Comparison of ENCODE assay signal across 10 cellular contexts in genomic region chr2:207813221-207813916, GRCh38. TPM values are rescaled to one million over a fixed set of nuclear protein-coding genes. Genes with fewer than 3 reads are reported as not detected.
DNase-seq lines count a peak whose midpoint lies in the region; ATAC-seq, FAIRE-seq and TF ChIP-seq lines count a peak whose summit lies in the region.
"Had no signal": no experiment of that assay in that cellular context is flagged by ENCODE, and none has a peak within 500 bp of the region (broad histone marks: within the 10 kb centered on the region; RNA-seq: fewer than 3 reads in every experiment).

No MANE protein-coding gene starts in this region.

- TF ChIP-seq POLR2A in K562 (conservative IDR thresholded peaks at IDR 0.05), result no peak
- no peak for TF ChIP-seq POLR2A in heart left ventricle (IDR thresholded peaks at IDR 0.05)

- H3K4me3 ChIP-seq in K562, result no peak overlapping the region
- no peak overlapping the region for H3K4me3 ChIP-seq in smooth muscle cell
- H3K4me3 ChIP-seq in heart left ventricle, result no peak overlapping the region
- no peak overlapping the region for H3K4me3 ChIP-seq in coronary artery

- H3K27ac ChIP-seq in K562 (ENCODE audit: extremely low read depth, low read depth, low read length) (no peak overlapping the region), smooth muscle cell (ENCODE audit: low read depth) (no peak overlapping the region), heart left ventricle (no peak overlapping the region), coronary artery (no peak overlapping the region)

- in situ Hi-C loops in K562 (cut with MboI), result no loop called here

- peak in 2 of 3 experiments; percentile 13 to 30; a peak in 2 of 6 replicates for TF ChIP-seq CTCF in K562 (IDR thresholded peaks at IDR 0.05 in 2 of 3, conservative IDR thresholded peaks at IDR 0.05 in 1 of 3; ENCODE audit: insufficient read depth in 2 of 3, low read depth in 1 of 3, low read length in 3 of 3)
- TF ChIP-seq CTCF in smooth muscle cell (IDR thresholded peaks at IDR 0.05; ENCODE audit: borderline replicate concordance, insufficient read depth, poor library complexity, severe bottlenecking), result peak; percentile 8
- TF ChIP-seq CTCF in heart left ventricle (IDR thresholded peaks at IDR 0.05), result no peak
- no peak for TF ChIP-seq CTCF in coronary artery (IDR thresholded peaks at IDR 0.05)

- no TSS peak for BruUV-seq in K562 (replicated peaks; lab: Mats Ljungman, UMichigan)

- H4K20me1 ChIP-seq in K562 (replicated peaks; ENCODE audit: control insufficient read depth, insufficient read depth, low read length) (no peaks in the 10 kb centered on the region), smooth muscle cell (ENCODE audit: low read depth) (no peaks in the 10 kb centered on the region)

- no peaks in the 10 kb centered on the region for H3K27me3 ChIP-seq in K562 (ENCODE audit: control insufficient read depth in 2 of 2, insufficient read depth in 2 of 2, low read length in 2 of 2)
- H3K27me3 ChIP-seq in smooth muscle cell (ENCODE audit: low read depth), result no peaks in the 10 kb centered on the region
- no peaks in the 10 kb centered on the region for H3K27me3 ChIP-seq in heart left ventricle

- POLR2A ChIA-PET in K562 (lab: Yijun Ruan, JAX), result interaction anchor here (0.6 kb wide), 1 partner anchor 1828 kb away, joined by 4 read pairs; no protein-coding TSS in a partner anchor

- H3K9ac ChIP-seq in K562 (ENCODE audit: insufficient read depth in 1 of 2, low read depth in 2 of 2, low read length in 2 of 2), result peak overlapping the region in 1 of 2 experiments; percentile 41; a peak in 1 of 4 replicates
- H3K9ac ChIP-seq in smooth muscle cell (ENCODE audit: low read depth), result no peak overlapping the region

- H3K4me2 ChIP-seq in K562 (ENCODE audit: insufficient read depth, low read length), result no peak overlapping the region
- no peak overlapping the region for H3K4me2 ChIP-seq in smooth muscle cell

- no peak for TF ChIP-seq RAD21 in Ishikawa (IDR thresholded peaks at IDR 0.05; ENCODE audit: low read depth)
- TF ChIP-seq RAD21 in K562 (CRISPR knock-in tag; conservative IDR thresholded peaks at IDR 0.05 in 1 of 2, IDR thresholded peaks at IDR 0.05 in 1 of 2), result no peak

- no peaks in the 10 kb centered on the region for H3K9me1 ChIP-seq in K562 (ENCODE audit: control insufficient read depth, insufficient read depth, low read length)

- no peak overlapping the region for H2AFZ ChIP-seq in K562 (ENCODE audit: low read depth, low read length)
- no peak overlapping the region for H2AFZ ChIP-seq in smooth muscle cell (ENCODE audit: low read depth)

- no peaks in the 10 kb centered on the region for H3F3A ChIP-seq in smooth muscle cell (ENCODE audit: low read depth)

- intact Hi-C loops in K562 (cut with micrococcal nuclease) (loop anchor here (5.0 kb wide), 1 partner anchor 46 kb away; the partner anchor contains the start of gene FZD5), heart left ventricle (cut with DNase I) (loop anchor here in 1 of 10 donors (5.0 kb wide), 1 partner anchor 41 kb away; no protein-coding TSS in a partner anchor)

- CTCF ChIA-PET in K562 (lab: Yijun Ruan, JAX; ENCODE audit: low intra/inter-chr PET ratio), result no interaction called here

- no peaks in the 10 kb centered on the region for H3K79me2 ChIP-seq in K562 (ENCODE audit: control insufficient read depth, insufficient read depth, low read length)
- no peaks in the 10 kb centered on the region for H3K79me2 ChIP-seq in smooth muscle cell (ENCODE audit: low read depth)

- TF ChIP-seq EP300 in Ishikawa (IDR thresholded peaks at IDR 0.05; ENCODE audit: borderline replicate concordance) (0 out of 2 replicates have a peak, but pooled peaks have one; percentile 39), K562 (IDR thresholded peaks at IDR 0.05; ENCODE audit: low read length) (no peak)

- 71% methylated on average over 8 of the region's 15 CpGs for WGBS in K562 (ENCODE audit: insufficient coverage, low coverage, missing lambda C conversion rate)
- 67% methylated on average over 14 of the region's 15 CpGs for WGBS in smooth muscle cell (ENCODE audit: low lambda C conversion rate)
- 73 to 81% (median 77%) methylated on average over 15 of the region's 15 CpGs for WGBS in heart left ventricle, 4 donors

- H3K36me3 ChIP-seq in K562 (ENCODE audit: control insufficient read depth, insufficient read depth, low read length) (no peaks in the 10 kb centered on the region), smooth muscle cell (ENCODE audit: low read depth) (no peaks in the 10 kb centered on the region), heart left ventricle (no peaks in the 10 kb centered on the region)

- FAIRE-seq in K562 (lab: Jason Lieb, UNC), result no peak

- H3K4me1 ChIP-seq in K562 (replicated peaks in 1 of 2; ENCODE audit: control insufficient read depth in 2 of 2, insufficient read depth in 2 of 2, low read length in 2 of 2), result peaks cover 0 to 3% of the 10 kb centered on the region in 2 experiments; a peak in 3 of 5 replicates
- H3K4me1 ChIP-seq in smooth muscle cell (ENCODE audit: low read depth), result peaks cover 42% of the 10 kb centered on the region
- H3K4me1 ChIP-seq in heart left ventricle, result peaks cover 0 to 19% (median 4%) of the 10 kb centered on the region in 12 donors

- DNase-seq in K562 (ENCODE audit: extremely low read depth in 1 of 4, low spot score in 3 of 4) (peak in 2 of 4 experiments; percentile 47 to 54), iPS-NIHi11 (ENCODE audit: low spot score) (peak; percentile 60), smooth muscle cell (lab: John Stamatoyannopoulos, UW; ENCODE audit: unreplicated experiment) (no peak), heart left ventricle (no peak), coronary artery (ENCODE audit: low spot score) (no peak), DMS79 (lab: John Stamatoyannopoulos, UW) (no peak)
- DNase-seq: CD4-positive, CD25-positive, alpha-beta regulatory T cell; cerebellar nuclear complex; NCI-H446 treated with DMSO at 0.1 percent for 48 hours had no signal

- no peaks in the 10 kb centered on the region for H3K9me3 ChIP-seq in K562 (replicated peaks; ENCODE audit: control insufficient read depth, insufficient read depth, low read depth, low read length)
- H3K9me3 ChIP-seq in smooth muscle cell (replicated peaks; ENCODE audit: low read depth), result no peaks in the 10 kb centered on the region
- H3K9me3 ChIP-seq in heart left ventricle, result no peaks in the 10 kb centered on the region

- peak; percentile 68 for ATAC-seq in K562
- no peak for ATAC-seq in heart left ventricle

TF ChIP-seq in Ishikawa, 13 proteins besides CTCF, POLR2A, EP300 and RAD21 (continues in another document):
- TF ChIP-seq TEAD4 (IDR thresholded peaks at IDR 0.05) (no peak), FOXM1 (IDR thresholded peaks at IDR 0.05; ENCODE audit: borderline replicate concordance, low read depth) (no peak), TCF12 (IDR thresholded peaks at IDR 0.05; ENCODE audit: low read depth) (no peak)

TF ChIP-seq in K562, 482 proteins besides CTCF, POLR2A, EP300 and RAD21 (continues in another document):
- TF ChIP-seq PATZ1 (CRISPR knock-in tag; IDR thresholded peaks at IDR 0.05; ENCODE audit: borderline replicate concordance), result no peak

RNA-seq across cellular contexts. Expression of gene FZD5, which starts 43.7 kb away (rescaled TPM):
- 12.4 and 17.4 TPM in 2 replicates for total RNA-seq in K562 (2011; cell fraction: chromatin; rRNA removed; ENCODE audit: low replicate concordance)
- total RNA-seq in K562 (2011; cell fraction: nucleolus; rRNA removed), result 14.3 and 15.3 TPM in 2 replicates
- total RNA-seq in K562 (2011; cell fraction: nucleoplasm; rRNA removed), result 21.9 and 32.4 TPM in 2 replicates
- total RNA-seq in K562 (2014; rRNA removed) (8.8 and 9.7 TPM in 2 replicates), K562 (2014; rRNA removed; fragmentation: Illumina TruSeq; extraction: Trizol) (7.2 and 7.7 TPM in 2 replicates), K562 (2015; rRNA removed; fragmentation: Illumina TruSeq; extraction: Trizol) (5.6 and 5.9 TPM in 2 replicates), K562 (2021) (14.6 and 15.8 TPM in 2 replicates), smooth muscle cell (0.67 and 1.4 TPM in 2 replicates), heart left ventricle (1 to 10 TPM; 3.3 to 8.7 (median 4.5) TPM)
- polyA plus RNA-seq in K562 (2011; rRNA removed) (4.1 and 4.3 TPM in 2 replicates), K562 (2014; fragmentation: Illumina TruSeq; extraction: Trizol) (5.1 and 5.3 TPM in 2 replicates), K562 (2014; fragmentation: Nextera tagmentation; extraction: Ambion mirVana) (1 to 10 TPM; 3.7 to 7.7 TPM), K562 (2014; rRNA removed) (4.5 and 5.3 TPM in 2 replicates), smooth muscle cell (0.09 and 0.60 TPM in 2 replicates), heart left ventricle (1 to 10 TPM in 1 of 2 donors, under 1 TPM in 1; 0.95 to 4.6 TPM)
- polyA plus RNA-seq in K562 (2011; cell fraction: cytosol; rRNA removed), result 3.2 and 4.3 TPM in 2 replicates
- 7.6 and 8.4 TPM in 2 replicates for polyA plus RNA-seq in K562 (2011; cell fraction: nucleus; rRNA removed)
- polyA plus RNA-seq in K562 (2012), result 3.3 and 4.3 TPM in 2 replicates
- polyA minus RNA-seq in K562 (2011; rRNA and poly(A)+ RNA removed), result 10.9 and 12.2 TPM in 2 replicates
- 11.1 and 12.5 TPM in 2 replicates for polyA minus RNA-seq in K562 (2011; cell fraction: cytosol; rRNA and poly(A)+ RNA removed)
- polyA minus RNA-seq in K562 (2011; cell fraction: nucleus; rRNA and poly(A)+ RNA removed), result 12.0 and 16.7 TPM in 2 replicates

Comparison
In these comparisons a context has a peak if more than half of its experiments do, and no peak if none do; other contexts are left out.
1. CTCF ChIP-seq: peak in K562 (2 of 3) and smooth muscle cell (single experiment); none in heart left ventricle (0 of 12) and coronary artery (single experiment).